In the genomic region with DNA sequence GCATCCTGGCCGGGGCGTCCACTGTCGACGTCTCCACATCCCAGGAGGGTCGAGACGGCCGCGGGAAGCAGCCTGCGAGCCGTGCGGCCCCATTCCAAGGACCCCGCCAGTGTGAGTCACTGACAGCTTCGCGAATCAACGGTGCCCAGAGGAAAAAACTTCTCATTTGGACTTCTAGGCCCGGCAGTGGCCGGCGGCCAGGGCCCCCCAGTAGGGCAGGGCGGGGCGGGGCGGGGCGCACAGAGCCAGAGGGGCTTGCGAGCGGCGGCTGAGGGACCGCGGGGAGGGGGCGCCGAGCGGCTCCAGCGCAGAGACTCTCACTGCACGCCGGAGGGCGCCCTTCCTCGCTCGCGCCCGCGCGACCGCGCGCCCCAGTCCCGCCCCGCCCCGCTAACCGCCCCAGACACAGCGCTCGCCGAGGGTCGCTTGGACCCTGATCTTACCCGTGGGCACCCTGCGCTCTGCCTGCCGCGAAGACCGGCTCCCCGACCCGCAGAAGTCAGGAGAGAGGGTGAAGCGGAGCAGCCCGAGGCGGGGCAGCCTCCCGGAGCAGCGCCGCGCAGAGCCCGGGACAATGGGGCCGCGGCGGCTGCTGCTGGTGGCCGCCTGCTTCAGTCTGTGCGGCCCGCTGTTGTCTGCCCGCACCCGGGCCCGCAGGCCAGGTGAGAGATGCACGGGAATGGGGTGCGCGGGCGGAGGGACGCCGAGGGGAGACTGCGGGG, we compare ENCODE assay signal across 8 cellular contexts. TPM values are rescaled to one million over a fixed set of nuclear protein-coding genes. Genes with fewer than 3 reads are reported as not detected.
A peak's percentile ranks its signal among the peaks of the same experiment; 100 is the strongest.
DNase-seq lines count a peak whose midpoint lies in the region; ATAC-seq and TF ChIP-seq lines count a peak whose summit lies in the region.

Gene F2R (plus strand): TSS at position 393 of the 722 bp plus-strand sequence. CDS start 182 bp downstream, at position 575.

- peaks cover 42 to 51% of the 10 kb centered on the region in 2 donors for H3K4me1 Mint-ChIP-seq in effector memory CD8-positive, alpha-beta T cell (ENCODE audit: low read depth in 2 of 2)
- peaks cover 14% of the 10 kb centered on the region for H3K4me1 Mint-ChIP-seq in memory B cell
- peaks cover 38% of the 10 kb centered on the region for H3K4me1 Mint-ChIP-seq in stimulated activated memory B cell treated with anti-CD40 and anti-IgM and Interleukin-4, amounts not matched to agents 10 μg/mL and 1 μg/mL and 100 μg/mL, for 72 hours

- no peaks in the 10 kb centered on the region for H3K9me2 ChIP-seq in HCT116 (ENCODE audit: insufficient read depth)

- H3K36me3 ChIP-seq in HCT116 (ENCODE audit: control insufficient read depth in 1 of 2, insufficient read depth in 2 of 2, low read length in 2 of 2), result no peaks in the 10 kb centered on the region

- BruUV-seq in HCT116 (replicated peaks; lab: Mats Ljungman, UMichigan), result no TSS peak

- peak; percentile 58 for TF ChIP-seq RAD21 in HCT116 (IDR thresholded peaks at IDR 0.05; ENCODE audit: low read depth)

- peak; percentile 79 for DNase-seq in GM10266 (ENCODE audit: extremely low spot score)
- DNase-seq in HCT116 (ENCODE audit: low read depth, low spot score), result no peak
- DNase-seq in NAMALWA (ENCODE audit: low spot score), result peak; percentile 41
- peak; percentile 43 for DNase-seq in activated CD4-positive, alpha-beta T cell treated with anti-CD3 and anti-CD28 coated beads, Interleukin-2, amount 50 U/mL, for 1 hour
- DNase-seq in effector memory CD8-positive, alpha-beta T cell, result peak; percentile 48 to 63 (median 62)
- peak in 1 of 2 donors; percentile 25 for DNase-seq in memory B cell (ENCODE audit: low spot score in 2 of 2)

- no peak for TF ChIP-seq POLR2A in HCT116 (IDR thresholded peaks at IDR 0.05; ENCODE audit: borderline replicate concordance, extremely low read depth, insufficient read depth, insufficient read length)

- H3K27ac ChIP-seq in HCT116 (ENCODE audit: low read depth, low read length), result peak within 1 kb of the TSS; percentile 65; the same call in 1 of the 2 replicates

- no peaks in the 10 kb centered on the region for H3K9me3 Mint-ChIP-seq in effector memory CD8-positive, alpha-beta T cell
- peaks cover 2% of the 10 kb centered on the region for H3K9me3 Mint-ChIP-seq in memory B cell
- peaks cover 3% of the 10 kb centered on the region for H3K9me3 Mint-ChIP-seq in stimulated activated memory B cell treated with anti-CD40 and anti-IgM and Interleukin-4, amounts not matched to agents 10 μg/mL and 1 μg/mL and 100 μg/mL, for 72 hours

- TF ChIP-seq CTCF in GM10266 (IDR thresholded peaks at IDR 0.05; ENCODE audit: control insufficient read depth, insufficient read depth, low read depth, missing control alignments) (peak; percentile 70), HCT116 (IDR thresholded peaks at IDR 0.05 in 2 of 3, conservative IDR thresholded peaks at IDR 0.05 in 1 of 3; ENCODE audit: borderline replicate concordance in 1 of 3, insufficient read depth in 1 of 3, low read depth in 2 of 3, low read length in 2 of 3) (peak; percentile 31 to 49 (median 44); a peak in 4 of 6 replicates)

- H3K4me2 ChIP-seq in HCT116 (ENCODE audit: low read length), result peak within 1 kb of the TSS; percentile 98

- ATAC-seq in HCT116 (peak; percentile 92), memory B cell (ENCODE audit: low read depth) (peak; percentile 76), GM18858 (IDR thresholded peaks at IDR 0.05; ENCODE audit: unreplicated experiment) (no peak)
- peak; percentile 84 for ATAC-seq in effector memory CD8-positive, alpha-beta T cell (replicated peaks)
- ATAC-seq in stimulated activated memory B cell treated with anti-CD40 and anti-IgM and Interleukin-4, amounts not matched to agents 10 μg/mL and 1 μg/mL and 100 μg/mL, for 72 hours, result peak; percentile 72

- H3K4me1 ChIP-seq in HCT116 (ENCODE audit: control insufficient read depth in 1 of 2, insufficient read depth in 2 of 2, low read length in 2 of 2), result peaks cover 5 to 23% of the 10 kb centered on the region in 2 experiments; a peak in 3 of 4 replicates

- POLR2A ChIA-PET in HCT116 (lab: Charles Lee), result no interaction called here

- H3K9ac ChIP-seq in HCT116 (ENCODE audit: low read length), result peak within 1 kb of the TSS; percentile 76

- H3K27me3 ChIP-seq in HCT116 (ENCODE audit: insufficient read depth, low read length), result no peaks in the 10 kb centered on the region

- peak within 1 kb of the TSS; percentile 92 for H2AFZ ChIP-seq in HCT116 (ENCODE audit: low read depth, low read length, poor library complexity, severe bottlenecking)

- H3K4me3 ChIP-seq in HCT116 (replicated peaks in 1 of 2; ENCODE audit: low read depth in 1 of 2, low read length in 2 of 2), result peak within 1 kb of the TSS; percentile 66 to 83

- H3K36me3 Mint-ChIP-seq in effector memory CD8-positive, alpha-beta T cell (ENCODE audit: insufficient read depth), result peaks cover 10% of the 10 kb centered on the region
- H3K36me3 Mint-ChIP-seq in memory B cell, result no peaks in the 10 kb centered on the region
- no peaks in the 10 kb centered on the region for H3K36me3 Mint-ChIP-seq in stimulated activated memory B cell treated with anti-CD40 and anti-IgM and Interleukin-4, amounts not matched to agents 10 μg/mL and 1 μg/mL and 100 μg/mL, for 72 hours

- no peaks in the 10 kb centered on the region for H4K20me1 ChIP-seq in HCT116 (ENCODE audit: insufficient read depth)

- peak within 1 kb of the TSS; percentile 95 to 96 for H3K27ac Mint-ChIP-seq in effector memory CD8-positive, alpha-beta T cell
- H3K27ac Mint-ChIP-seq in memory B cell, result no peak within 1 kb of the TSS
- H3K27ac Mint-ChIP-seq in stimulated activated memory B cell treated with anti-CD40 and anti-IgM and Interleukin-4, amounts not matched to agents 10 μg/mL and 1 μg/mL and 100 μg/mL, for 72 hours, result no peak within 1 kb of the TSS

- H3K9me3 ChIP-seq in HCT116 (ENCODE audit: control insufficient read depth in 1 of 2, insufficient read depth in 1 of 2, low read depth in 1 of 2, low read length in 2 of 2), result no peaks in the 10 kb centered on the region

- RAD21 ChIA-PET in HCT116 (lab: Charles Lee; ENCODE audit: low non-redundant PET in 1 of 2, low total read pairs in 2 of 2, uncharacterized antibody in 2 of 2, unreplicated experiment in 2 of 2), result interaction anchor here in 1 of 2 experiments (0.7 kb wide), 1 partner anchor 69 kb away, joined by 3 read pairs; no protein-coding TSS in a partner anchor

- intact Hi-C loops in HCT116 (cut with micrococcal nuclease), result loop anchor here (1.0 to 5.0 kb wide), 2 partner anchors 56 to 300 kb away; no protein-coding TSS in a partner anchor

- peak within 1 kb of the TSS; percentile 94 to 98 for H3K4me3 Mint-ChIP-seq in effector memory CD8-positive, alpha-beta T cell
- peak within 1 kb of the TSS; percentile 79 for H3K4me3 Mint-ChIP-seq in memory B cell
- H3K4me3 Mint-ChIP-seq in stimulated activated memory B cell treated with anti-CD40 and anti-IgM and Interleukin-4, amounts not matched to agents 10 μg/mL and 1 μg/mL and 100 μg/mL, for 72 hours, result peak within 1 kb of the TSS; percentile 78

- no peaks in the 10 kb centered on the region for H3K27me3 Mint-ChIP-seq in effector memory CD8-positive, alpha-beta T cell
- H3K27me3 Mint-ChIP-seq in memory B cell, result peaks cover 24% of the 10 kb centered on the region
- H3K27me3 Mint-ChIP-seq in stimulated activated memory B cell treated with anti-CD40 and anti-IgM and Interleukin-4, amounts not matched to agents 10 μg/mL and 1 μg/mL and 100 μg/mL, for 72 hours, result peaks cover 69% of the 10 kb centered on the region

- CTCF ChIA-PET in HCT116 (lab: Charles Lee), result interaction anchor here (0.6 to 0.7 kb wide), 2 partner anchors 59 to 101 kb away, joined by 3 to 4 read pairs; no protein-coding TSS in a partner anchor

- H3K79me2 ChIP-seq in HCT116 (ENCODE audit: insufficient read depth, low read length), result peaks cover 15% of the 10 kb centered on the region

TF ChIP-seq in HCT116, 20 proteins besides CTCF, POLR2A, EP300 and RAD21:
- TF ChIP-seq MAX (IDR thresholded peaks at IDR 0.05), result peak; percentile 49; the same call in 1 of the 2 replicates
- TF ChIP-seq POLR2AphosphoS5 (IDR thresholded peaks at IDR 0.05; ENCODE audit: low read depth, low read length), result peak; percentile 51; the same call in 1 of the 2 replicates
- TF ChIP-seq ZFX (IDR thresholded peaks at IDR 0.05), result peak; percentile 31; the same call in 1 of the 2 replicates
- TF ChIP-seq ELF1 (IDR thresholded peaks at IDR 0.05; ENCODE audit: borderline replicate concordance, low read depth), result no peak
- TF ChIP-seq JUND (IDR thresholded peaks at IDR 0.05), result no peak

RNA-seq across cellular contexts. Expression of gene F2R, which starts in this region (rescaled TPM):
- 16.6 TPM for total RNA-seq in HCT116 (2021; ENCODE audit: unreplicated experiment)
- polyA plus RNA-seq in HCT116 (2012), result 14.1 and 18.5 TPM in 2 replicates

Comparison
In these comparisons a context has a peak if more than half of its experiments do, and no peak if none do; other contexts are left out.
1. H3K27ac Mint-ChIP-seq: peak in effector memory CD8-positive, alpha-beta T cell (2 of 2); none in memory B cell (single experiment) and stimulated activated memory B cell treated with anti-CD40 and anti-IgM and Interleukin-4, amounts not matched to agents 10 μg/mL and 1 μg/mL and 100 μg/mL, for 72 hours (single experiment).
2. Peak in every context shown above with its lines, with median percentiles within 50 percentile points of each other: H3K4me3 Mint-ChIP-seq.